Comparison of ENCODE assay signal across 14 cellular contexts in the genomic region with DNA sequence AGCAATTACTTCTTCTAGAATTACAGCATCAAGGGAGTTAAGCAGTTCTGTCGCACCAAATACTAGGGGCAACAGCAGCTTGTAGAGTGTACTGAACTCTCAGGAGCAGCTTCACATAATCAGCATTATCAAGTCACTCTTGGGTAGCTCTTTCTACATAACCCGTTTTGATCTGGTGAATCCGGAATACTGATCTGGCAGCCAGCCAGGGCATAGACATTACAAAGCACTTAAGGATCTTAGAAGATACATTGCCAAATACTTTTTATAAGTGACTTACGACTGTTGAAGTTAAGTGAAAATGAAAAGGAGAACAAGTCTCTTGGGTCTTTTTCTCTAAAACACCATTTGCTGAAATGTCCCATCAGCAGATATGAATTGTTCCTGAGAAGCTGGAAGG.
DNase-seq lines count a peak whose midpoint lies in the region; ATAC-seq lines count a peak whose summit lies in the region.
"Had no signal": no experiment of that assay in that cellular context is flagged by ENCODE, and none has a peak within 500 bp of the region (broad histone marks: within the 10 kb centered on the region; RNA-seq: fewer than 3 reads in every experiment).

No MANE protein-coding gene starts in this region.

- H3K4me3 ChIP-seq in SK-N-MC: no peak overlapping the region
- H3K4me3 ChIP-seq: GM12878 had no signal

- H3K9ac ChIP-seq in SK-N-MC (ENCODE audit: insufficient read length): no peak overlapping the region

- peak; percentile 26 for DNase-seq in NCI-H748 (lab: John Stamatoyannopoulos, UW; ENCODE audit: unreplicated experiment)
- DNase-seq in NCI-H748 treated with DMSO at 0.1 percent for 48 hours (lab: John Stamatoyannopoulos, UW): no peak
- peak; percentile 34 for DNase-seq in NCI-H1436 treated with DMSO at 0.1 percent for 48 hours (lab: John Stamatoyannopoulos, UW)
- DNase-seq in SK-N-MC (ENCODE audit: low read depth, low spot score): peak; percentile 45
- DNase-seq in kidney glomerular epithelial cell (lab: John Stamatoyannopoulos, UW): peak; percentile 1
- no peak for DNase-seq in amniotic stem cell (lab: John Stamatoyannopoulos, UW)
- no peak for DNase-seq in NCI-H1417 treated with DMSO at 0.1 percent for 48 hours (lab: John Stamatoyannopoulos, UW)
- DNase-seq: COR-L47, NCI-H187, NCI-H524 treated with DMSO at 0.1 percent for 48 hours, SHP77 treated with DMSO at 0.1 percent for 48 hours had no signal

- no peak overlapping the region for H3K27ac ChIP-seq in SK-N-MC

- no peak for ATAC-seq in activated CD4-positive, CD25-positive, alpha-beta regulatory T cell treated with anti-CD3 and anti-CD28 coated beads, Interleukin-2, amount 50 U/mL, for 24 hours
- ATAC-seq: GM12878, HCT116 had no signal

- H3K36me3 ChIP-seq in SK-N-MC (ENCODE audit: insufficient read depth, low read length): no peaks in the 10 kb centered on the region

- H3K9me3 ChIP-seq in SK-N-MC (ENCODE audit: low read depth, low read length): no peaks in the 10 kb centered on the region

Comparison
In these comparisons a context has a peak if more than half of its experiments do, and no peak if none do; other contexts are left out.
1. DNase-seq: peak in NCI-H748 (single experiment), NCI-H1436 treated with DMSO at 0.1 percent for 48 hours (single experiment), SK-N-MC (single experiment) and kidney glomerular epithelial cell (single experiment); none in NCI-H748 treated with DMSO at 0.1 percent for 48 hours (single experiment), amniotic stem cell (single experiment) and NCI-H1417 treated with DMSO at 0.1 percent for 48 hours (single experiment).